18 cellular contexts compared by ENCODE assay signal in the genomic region with DNA sequence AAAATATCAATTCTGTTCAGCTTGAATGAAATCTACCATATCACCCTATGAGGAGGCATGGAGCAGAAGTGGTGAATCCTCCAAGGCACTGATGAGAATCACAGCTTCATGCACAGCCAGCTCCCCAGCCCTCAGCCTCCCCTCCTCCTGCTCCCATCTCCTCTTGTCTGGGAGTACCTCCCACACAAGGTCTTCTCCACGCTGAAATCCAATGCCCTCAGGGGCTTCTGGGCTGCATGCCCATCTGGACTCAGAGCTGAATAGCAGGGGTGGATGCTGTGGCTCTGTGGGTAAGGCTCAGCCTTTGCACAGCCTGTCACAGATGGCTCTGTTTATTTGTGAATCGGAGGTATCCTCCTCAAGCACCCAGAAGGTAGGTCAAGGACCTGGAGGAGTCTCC. TPM values are rescaled to one million over a fixed set of nuclear protein-coding genes. Genes with fewer than 3 reads are reported as not detected.
A peak's percentile ranks its signal among the peaks of the same experiment; 100 is the strongest.
DNase-seq lines count a peak whose midpoint lies in the region; ATAC-seq and TF ChIP-seq lines count a peak whose summit lies in the region.
"Had no signal": no experiment of that assay in that cellular context is flagged by ENCODE, and none has a peak within 500 bp of the region (broad histone marks: within the 10 kb centered on the region; RNA-seq: fewer than 3 reads in every experiment).

No MANE protein-coding gene starts in this region.

- H3K27ac Mint-ChIP-seq in glutamatergic neuron (ENCODE audit: unreplicated experiment): peak overlapping the region; percentile 43
- H3K27ac Mint-ChIP-seq in activated CD8-positive, alpha-beta memory T cell treated with anti-CD3 and anti-CD28 coated beads, Interleukin-2, amount 10 ng/mL, durations not matched to agents 7 days and 5 days: no peak overlapping the region
- H3K27ac Mint-ChIP-seq: activated naive CD4-positive, alpha-beta T cell treated with anti-CD3 and anti-CD28 coated beads, Interleukin-2, amount 50 U/mL, for 72 hours; CD8-positive, alpha-beta T cell; endodermal cell; natural killer cell treated with Interleukin-12 subunit alpha and Interleukin-12 subunit beta and Interleukin-15 and Interleukin-18, amount 100 ng/mL, for 72 hours had no signal

- ATAC-seq in activated CD8-positive, alpha-beta memory T cell treated with anti-CD3 and anti-CD28 coated beads, Interleukin-2, amount 10 ng/mL, durations not matched to agents 7 days and 5 days: no peak
- ATAC-seq in GM21515 (IDR thresholded peaks at IDR 0.05; ENCODE audit: unreplicated experiment): no peak
- ATAC-seq in GM19397 (IDR thresholded peaks at IDR 0.05; ENCODE audit: unreplicated experiment): no peak
- ATAC-seq in HG02870 (IDR thresholded peaks at IDR 0.05; ENCODE audit: unreplicated experiment): no peak
- ATAC-seq: activated naive CD4-positive, alpha-beta T cell treated with anti-CD3 and anti-CD28 coated beads, Interleukin-2, amount 50 U/mL, for 72 hours; CD8-positive, alpha-beta T cell; natural killer cell treated with Interleukin-12 subunit alpha and Interleukin-12 subunit beta and Interleukin-15 and Interleukin-18, amount 100 ng/mL, for 72 hours; pancreas; right lobe of liver had no signal

- H3K27me3 Mint-ChIP-seq in glutamatergic neuron (ENCODE audit: unreplicated experiment): no peaks in the 10 kb centered on the region
- H3K27me3 Mint-ChIP-seq in activated CD8-positive, alpha-beta memory T cell treated with anti-CD3 and anti-CD28 coated beads, Interleukin-2, amount 10 ng/mL, durations not matched to agents 7 days and 5 days: no peaks in the 10 kb centered on the region

- no peak for TF ChIP-seq CTCF in glutamatergic neuron (IDR thresholded peaks at IDR 0.05; ENCODE audit: partially characterized antibody, unreplicated experiment)

- in situ Hi-C loops in G401 (cut with HindIII; ENCODE audit: low sequenced_read_pairs): no loop called here

- no peak overlapping the region for H3K4me3 Mint-ChIP-seq in glutamatergic neuron (ENCODE audit: unreplicated experiment)
- no peak overlapping the region for H3K4me3 Mint-ChIP-seq in activated CD8-positive, alpha-beta memory T cell treated with anti-CD3 and anti-CD28 coated beads, Interleukin-2, amount 10 ng/mL, durations not matched to agents 7 days and 5 days
- H3K4me3 Mint-ChIP-seq: CD8-positive, alpha-beta T cell; endodermal cell; natural killer cell treated with Interleukin-12 subunit alpha and Interleukin-12 subunit beta and Interleukin-15 and Interleukin-18, amount 100 ng/mL, for 72 hours had no signal

- peaks cover 33% of the 10 kb centered on the region for H3K4me1 Mint-ChIP-seq in glutamatergic neuron (ENCODE audit: low read depth, unreplicated experiment)
- peaks cover 4% of the 10 kb centered on the region for H3K4me1 Mint-ChIP-seq in activated CD8-positive, alpha-beta memory T cell treated with anti-CD3 and anti-CD28 coated beads, Interleukin-2, amount 10 ng/mL, durations not matched to agents 7 days and 5 days
- H3K4me1 Mint-ChIP-seq: endodermal cell had no signal

- CTCF ChIA-PET in activated CD8-positive, alpha-beta memory T cell treated with anti-CD3 and anti-CD28 coated beads, Interleukin-2, amount 10 ng/mL, durations not matched to agents 7 days and 5 days (lab: Charles Lee): interaction anchor here (0.6 to 1.5 kb wide), 2 partner anchors 12 to 51 kb away, joined by 3 to 6 read pairs; no protein-coding TSS in a partner anchor

- no peaks in the 10 kb centered on the region for H3K36me3 Mint-ChIP-seq in glutamatergic neuron (ENCODE audit: unreplicated experiment)
- no peaks in the 10 kb centered on the region for H3K36me3 Mint-ChIP-seq in activated CD8-positive, alpha-beta memory T cell treated with anti-CD3 and anti-CD28 coated beads, Interleukin-2, amount 10 ng/mL, durations not matched to agents 7 days and 5 days
- H3K36me3 Mint-ChIP-seq: activated naive CD4-positive, alpha-beta T cell treated with anti-CD3 and anti-CD28 coated beads, Interleukin-2, amount 50 U/mL, for 72 hours; CD8-positive, alpha-beta T cell; natural killer cell treated with Interleukin-12 subunit alpha and Interleukin-12 subunit beta and Interleukin-15 and Interleukin-18, amount 100 ng/mL, for 72 hours had no signal

- DNase-seq in G401 (ENCODE audit: low spot score) (peak; percentile 20), NCI-H2029 (lab: John Stamatoyannopoulos, UW) (peak; percentile 25), NCI-H69 (lab: John Stamatoyannopoulos, UW) (peak; percentile 93), glutamatergic neuron (peak; percentile 40)
- no peak for DNase-seq in activated CD8-positive, alpha-beta memory T cell treated with anti-CD3 and anti-CD28 coated beads, Interleukin-2, amount 10 ng/mL, durations not matched to agents 7 days and 5 days
- DNase-seq: activated CD4-positive, alpha-beta T cell treated with anti-CD3 and anti-CD28 coated beads for 1 hour; endodermal cell; MM.1S; NCI-H2081 treated with DMSO at 0.1 percent for 48 hours; pancreas; right lobe of liver; RPMI8226 had no signal

- H3K9me3 Mint-ChIP-seq in glutamatergic neuron (ENCODE audit: unreplicated experiment): peaks cover 12% of the 10 kb centered on the region
- no peaks in the 10 kb centered on the region for H3K9me3 Mint-ChIP-seq in activated CD8-positive, alpha-beta memory T cell treated with anti-CD3 and anti-CD28 coated beads, Interleukin-2, amount 10 ng/mL, durations not matched to agents 7 days and 5 days (ENCODE audit: low read depth)
- H3K9me3 Mint-ChIP-seq: activated naive CD4-positive, alpha-beta T cell treated with anti-CD3 and anti-CD28 coated beads, Interleukin-2, amount 50 U/mL, for 72 hours; CD8-positive, alpha-beta T cell; endodermal cell; natural killer cell treated with Interleukin-12 subunit alpha and Interleukin-12 subunit beta and Interleukin-15 and Interleukin-18, amount 100 ng/mL, for 72 hours had no signal

RNA-seq across cellular contexts. Expression of gene KCNC4, which starts 48.6 kb away (rescaled TPM):
- total RNA-seq in G401 (2014; rRNA removed; shearing (Covaris generic)): 4.8 and 5.9 TPM in 2 replicates
- 9.7 TPM for total RNA-seq in glutamatergic neuron (ENCODE audit: unreplicated experiment)
- 1 to 10 TPM; 4.8 to 9.6 TPM for total RNA-seq in activated CD8-positive, alpha-beta memory T cell treated with anti-CD3 and anti-CD28 coated beads, Interleukin-2, amount 10 ng/mL, durations not matched to agents 7 days and 5 days
